ENCODE assay signal across 39 cellular contexts in the genomic region with DNA sequence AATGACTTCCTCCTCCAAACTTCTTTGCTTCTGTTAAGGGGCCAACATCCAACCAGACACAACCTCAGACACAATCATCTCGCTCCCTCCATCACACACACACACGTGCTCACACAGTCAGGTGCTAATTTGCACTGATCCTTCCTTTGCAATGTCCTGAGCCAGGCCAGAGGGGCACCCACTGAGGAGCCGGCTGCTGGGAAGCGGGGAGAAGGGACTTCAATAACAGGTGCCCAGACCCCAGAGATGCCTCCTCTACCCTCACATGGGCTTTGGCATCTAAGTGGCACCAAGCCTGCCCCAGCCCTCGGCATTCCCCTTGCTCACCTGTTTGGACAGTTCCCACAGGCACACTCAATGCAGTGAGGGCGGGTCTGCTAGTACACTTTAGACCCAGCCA. TPM values are rescaled to one million over a fixed set of nuclear protein-coding genes. Genes with fewer than 3 reads are reported as not detected.
"Had no signal": no experiment of that assay in that cellular context is flagged by ENCODE, and none has a peak within 500 bp of the region (broad histone marks: within the 10 kb centered on the region; RNA-seq: fewer than 3 reads in every experiment).

No MANE protein-coding gene starts in this region.

- H3K4me3 ChIP-seq: ascending aorta, body of pancreas, breast epithelium had no signal

- H3K27ac ChIP-seq: ascending aorta, body of pancreas, brain microvascular endothelial cell, breast epithelium, VCaP had no signal

- H3K4me1 ChIP-seq: ascending aorta, body of pancreas, breast epithelium had no signal

- H3K36me3 ChIP-seq: ascending aorta, brain microvascular endothelial cell, breast epithelium had no signal

- H3K9me3 ChIP-seq: ascending aorta, body of pancreas, breast epithelium had no signal

- DNase-seq: activated B cell treated with CpG ODN at 0.5 μM for 24 hours; activated CD4-positive, alpha-beta memory T cell treated with anti-CD3 and anti-CD28 coated beads for 36 hours; activated CD4-positive, alpha-beta T cell treated with anti-CD3 and anti-CD28 coated beads for 4 hours; activated CD4-positive, alpha-beta T cell treated with anti-CD3 and anti-CD28 coated beads, Interleukin-2, amount 10 ng/mL, durations not matched to agents 24 days and 14 days; activated CD4-positive, alpha-beta T cell treated with anti-CD3 and anti-CD28 coated beads, Interleukin-2, amount 50 U/mL, for 1 hour; activated CD4-positive, alpha-beta T cell treated with anti-CD3 and anti-CD28 coated beads, Interleukin-2, amount 50 U/mL, for 4 hours; activated CD4-positive, CD25-positive, alpha-beta regulatory T cell treated with anti-CD3 and anti-CD28 coated beads, Interleukin-2, amount 50 U/mL, for 72 hours; activated CD8-positive, alpha-beta memory T cell treated with anti-CD3 and anti-CD28 coated beads, Interleukin-2, amount 50 U/mL, for 4 hours; activated CD8-positive, alpha-beta T cell treated with anti-CD3 and anti-CD28 coated beads for 36 hours; activated effector memory CD4-positive, alpha-beta T cell treated with anti-CD3 and anti-CD28 coated beads, Interleukin-2, amount 50 U/mL, for 16 hours; activated gamma-delta T cell treated with Interleukin-2 at 50 U/mL for 16 hours; activated naive CD4-positive, alpha-beta T cell; activated naive CD4-positive, alpha-beta T cell treated with anti-CD3 and anti-CD28 coated beads, Interleukin-2, amount 10 ng/mL, durations not matched to agents 7 days and 5 days; activated naive CD8-positive, alpha-beta T cell treated with anti-CD3 and anti-CD28 coated beads, Interleukin-2, amount 10 ng/mL, durations not matched to agents 7 days and 5 days; activated naive CD8-positive, alpha-beta T cell treated with anti-CD3 and anti-CD28 coated beads, Interleukin-2, amount 50 U/mL, for 24 hours; activated T-cell treated with anti-CD3 and anti-CD28 coated beads for 4 hours; activated T-cell treated with anti-CD3 and anti-CD28 coated beads, Interleukin-2, amount 50 U/mL, for 1 hour; activated T-cell treated with anti-CD3 and anti-CD28 coated beads, Interleukin-2, amount 50 U/mL, for 4 hours; activated T-cell treated with anti-CD3 and anti-CD28 coated beads, Interleukin-2, amount 50 U/mL, for 72 hours; amygdala; anterior cingulate cortex; body of pancreas; brain microvascular endothelial cell; central memory CD4-positive, alpha-beta T cell; T-cell; T-helper 17 cell; T-helper 9 cell had no signal

- H3K36me3 Mint-ChIP-seq: activated CD4-positive, alpha-beta memory T cell treated with anti-CD3 and anti-CD28 coated beads for 36 hours; activated naive CD4-positive, alpha-beta T cell treated with anti-CD3 and anti-CD28 coated beads, Interleukin-2, amount 10 ng/mL, durations not matched to agents 7 days and 5 days; activated naive CD4-positive, alpha-beta T cell treated with anti-CD3 and anti-CD28 coated beads, Interleukin-2, amount 50 U/mL, for 24 hours; activated naive CD8-positive, alpha-beta T cell; activated naive CD8-positive, alpha-beta T cell treated with anti-CD3 and anti-CD28 coated beads, Interleukin-2, amount 10 ng/mL, durations not matched to agents 7 days and 5 days; T-cell had no signal

- H3K4me1 Mint-ChIP-seq: activated B cell treated with CpG ODN at 0.5 μM for 24 hours; activated naive CD8-positive, alpha-beta T cell treated with anti-CD3 and anti-CD28 coated beads, Interleukin-2, amount 50 U/mL, for 24 hours; activated T-helper 17 cell treated with anti-CD3 and anti-CD28 coated beads, Interleukin-2, amount 50 U/mL, for 72 hours had no signal

- H3K4me3 Mint-ChIP-seq: activated B cell treated with CpG ODN at 0.5 μM for 24 hours; activated CD4-positive, alpha-beta memory T cell treated with anti-CD3 and anti-CD28 coated beads for 36 hours; activated CD4-positive, alpha-beta T cell treated with anti-CD3 and anti-CD28 coated beads, Interleukin-2, amount 10 ng/mL, durations not matched to agents 24 days and 14 days; activated CD8-positive, alpha-beta T cell treated with anti-CD3 and anti-CD28 coated beads for 36 hours; activated naive CD4-positive, alpha-beta T cell treated with anti-CD3 and anti-CD28 coated beads, Interleukin-2, amount 10 ng/mL, durations not matched to agents 7 days and 5 days; activated naive CD4-positive, alpha-beta T cell treated with anti-CD3 and anti-CD28 coated beads, Interleukin-2, amount 50 U/mL, for 24 hours; activated naive CD8-positive, alpha-beta T cell; activated naive CD8-positive, alpha-beta T cell treated with anti-CD3 and anti-CD28 coated beads, Interleukin-2, amount 10 ng/mL, durations not matched to agents 7 days and 5 days; activated naive CD8-positive, alpha-beta T cell treated with anti-CD3 and anti-CD28 coated beads, Interleukin-2, amount 50 U/mL, for 24 hours; activated T-cell treated with anti-CD3 and anti-CD28 coated beads, Interleukin-2, amount 50 U/mL, for 4 hours; activated T-cell treated with anti-CD3 and anti-CD28 coated beads, Interleukin-2, amount 50 U/mL, for 72 hours; activated T-helper 1 cell treated with anti-CD3 and anti-CD28 coated beads, Interleukin-12 subunit alpha, Interleukin-12 subunit beta, Interleukin-2, Interleukin-4 antibody, amounts not matched to agents 30 ng/mL and 10 ng/mL and 1 ng/mL, durations not matched to agents 14 hours and 24 hours and 36 hours; activated T-helper 17 cell treated with anti-CD3 and anti-CD28 coated beads, Interleukin-2, amount 50 U/mL, for 72 hours; T-cell; T-helper 17 cell; T-helper 2 cell treated with Interferon-gamma antibody and Interleukin-4, amounts not matched to agents 5 μg/mL and 100 μg/mL, for 36 hours had no signal

- H3K27me3 Mint-ChIP-seq: activated CD4-positive, alpha-beta memory T cell treated with anti-CD3 and anti-CD28 coated beads for 36 hours; activated CD8-positive, alpha-beta T cell treated with anti-CD3 and anti-CD28 coated beads for 36 hours; activated naive CD4-positive, alpha-beta T cell treated with anti-CD3 and anti-CD28 coated beads, Interleukin-2, amount 50 U/mL, for 24 hours; T-cell had no signal

- H3K27ac Mint-ChIP-seq: activated B cell treated with CpG ODN at 0.5 μM for 24 hours; activated CD4-positive, alpha-beta memory T cell treated with anti-CD3 and anti-CD28 coated beads for 36 hours; activated CD4-positive, alpha-beta T cell treated with anti-CD3 and anti-CD28 coated beads, Interleukin-2, amount 10 ng/mL, durations not matched to agents 24 days and 14 days; activated CD8-positive, alpha-beta T cell treated with anti-CD3 and anti-CD28 coated beads for 36 hours; activated naive CD4-positive, alpha-beta T cell treated with anti-CD3 and anti-CD28 coated beads, Interleukin-2, amount 10 ng/mL, durations not matched to agents 7 days and 5 days; activated naive CD4-positive, alpha-beta T cell treated with anti-CD3 and anti-CD28 coated beads, Interleukin-2, amount 50 U/mL, for 24 hours; activated naive CD8-positive, alpha-beta T cell; activated naive CD8-positive, alpha-beta T cell treated with anti-CD3 and anti-CD28 coated beads, Interleukin-2, amount 10 ng/mL, durations not matched to agents 7 days and 5 days; activated naive CD8-positive, alpha-beta T cell treated with anti-CD3 and anti-CD28 coated beads, Interleukin-2, amount 50 U/mL, for 24 hours; activated T-cell treated with anti-CD3 and anti-CD28 coated beads, Interleukin-2, amount 50 U/mL, for 72 hours; activated T-helper 1 cell treated with anti-CD3 and anti-CD28 coated beads, Interleukin-12 subunit alpha, Interleukin-12 subunit beta, Interleukin-2, Interleukin-4 antibody, amounts not matched to agents 30 ng/mL and 10 ng/mL and 1 ng/mL, durations not matched to agents 14 hours and 24 hours and 36 hours; activated T-helper 17 cell treated with anti-CD3 and anti-CD28 coated beads, Interleukin-2, amount 50 U/mL, for 72 hours; T-helper 17 cell; T-helper 2 cell treated with Interferon-gamma antibody and Interleukin-4, amounts not matched to agents 5 μg/mL and 100 μg/mL, for 36 hours had no signal

- H3K27me3 ChIP-seq: ascending aorta, body of pancreas, brain microvascular endothelial cell, breast epithelium had no signal

- ATAC-seq: activated CD8-positive, alpha-beta T cell treated with anti-CD3 and anti-CD28 coated beads for 36 hours; activated naive CD8-positive, alpha-beta T cell treated with anti-CD3 and anti-CD28 coated beads, Interleukin-2, amount 50 U/mL, for 24 hours; activated T-cell treated with anti-CD3 and anti-CD28 coated beads, Interleukin-2, amount 50 U/mL, for 4 hours; activated T-cell treated with anti-CD3 and anti-CD28 coated beads, Interleukin-2, amount 50 U/mL, for 72 hours; activated T-helper 17 cell treated with anti-CD3 and anti-CD28 coated beads, Interleukin-2, amount 50 U/mL, for 72 hours; body of pancreas; T-cell; T-helper 17 cell had no signal

- FAIRE-seq: TTC549 had no signal

- H3K9me3 Mint-ChIP-seq: activated CD4-positive, alpha-beta T cell treated with anti-CD3 and anti-CD28 coated beads, Interleukin-2, amount 10 ng/mL, durations not matched to agents 24 days and 14 days; activated naive CD4-positive, alpha-beta T cell treated with anti-CD3 and anti-CD28 coated beads, Interleukin-2, amount 50 U/mL, for 24 hours; activated naive CD8-positive, alpha-beta T cell treated with anti-CD3 and anti-CD28 coated beads, Interleukin-2, amount 10 ng/mL, durations not matched to agents 7 days and 5 days; activated T-helper 17 cell treated with anti-CD3 and anti-CD28 coated beads, Interleukin-2, amount 50 U/mL, for 72 hours had no signal

RNA-seq across cellular contexts. Expression of gene SVOPL, which starts 34.2 kb away (rescaled TPM):
- total RNA-seq: activated B cell treated with CpG ODN at 0.5 μM for 24 hours; activated CD4-positive, alpha-beta memory T cell treated with anti-CD3 and anti-CD28 coated beads for 36 hours; activated CD4-positive, alpha-beta T cell treated with anti-CD3 and anti-CD28 coated beads, Interleukin-2, amount 10 ng/mL, durations not matched to agents 24 days and 14 days; activated CD8-positive, alpha-beta memory T cell treated with anti-CD3 and anti-CD28 coated beads for 36 hours; activated T-cell treated with anti-CD3 and anti-CD28 coated beads, Interleukin-2, amount 50 U/mL, for 4 hours; activated T-cell treated with anti-CD3 and anti-CD28 coated beads, Interleukin-2, amount 50 U/mL, for 72 hours; activated T-helper 1 cell treated with anti-CD3 and anti-CD28 coated beads, Interleukin-12 subunit alpha, Interleukin-12 subunit beta, Interleukin-2, Interleukin-4 antibody, amounts not matched to agents 30 ng/mL and 10 ng/mL and 1 ng/mL, durations not matched to agents 14 hours and 24 hours and 36 hours; activated T-helper 17 cell treated with anti-CD3 and anti-CD28 coated beads, Interleukin-2, amount 50 U/mL, for 72 hours; ascending aorta; body of pancreas; cardiac septum; T-helper 1 cell treated with Interleukin-12 subunit alpha and Interleukin-12 subunit beta and Interleukin-4 antibody, amounts not matched to agents 30 ng/mL and 1 ng/mL, for 36 hours; T-helper 17 cell had no signal
